In genomic region chr3:128814514-128815317, GRCh38 we compare ENCODE assay signal across 19 cellular contexts.
DNase-seq lines count a peak whose midpoint lies in the region; ATAC-seq and TF ChIP-seq lines count a peak whose summit lies in the region.
"Had no signal": no experiment of that assay in that cellular context is flagged by ENCODE, and none has a peak within 500 bp of the region (broad histone marks: within the 10 kb centered on the region; RNA-seq: fewer than 3 reads in every experiment).

No MANE protein-coding gene starts in this region.

- peaks cover 12 to 43% (median 23%) of the 10 kb centered on the region in 3 donors for H3K36me3 ChIP-seq in skeletal muscle tissue (ENCODE audit: control insufficient read depth in 3 of 3, insufficient read depth in 3 of 3, low read length in 3 of 3)
- H3K36me3 ChIP-seq: ovary had no signal

- peak in 1 of 2 experiments; percentile 68 for DNase-seq in HL-60 (ENCODE audit: low read depth in 1 of 2, low spot score in 1 of 2)
- DNase-seq in NOMO-1 treated with dmso at 0.1 percent for 144 hours (lab: John Stamatoyannopoulos, UW; ENCODE audit: unreplicated experiment) = peak; percentile 47
- no peak for DNase-seq in Right ventricle myocardium superior
- DNase-seq in D341Med (ENCODE audit: low spot score) = no peak
- DNase-seq in hippocampal formation (lab: John Stamatoyannopoulos, UW) = no peak
- no peak for DNase-seq in stimulated activated CD4-positive, alpha-beta T cell treated with anti-CD3 and anti-CD28 coated beads, Interleukin-4, amount 100 ng/mL, for 1 hour
- DNase-seq: activated CD4-positive, alpha-beta T cell treated with anti-CD3 and anti-CD28 coated beads, Interleukin-2, amount 50 U/mL, for 48 hours; body of pancreas; mucosa of descending colon; NCI-H1436; NCI-H446; ovary; small intestine; stimulated activated naive CD8-positive, alpha-beta T cell treated with anti-CD3 and anti-CD28 coated beads, Interleukin-15, Interleukin-2, amounts not matched to agents 100 U/mL and 50 U/mL, for 24 hours had no signal

- no peaks in the 10 kb centered on the region for H3K9me3 ChIP-seq in skeletal muscle tissue (ENCODE audit: control insufficient read depth in 3 of 3, low read length in 3 of 3)
- H3K9me3 ChIP-seq: body of pancreas, esophagus muscularis mucosa, mucosa of descending colon, ovary had no signal

- intact Hi-C loops in Right ventricle myocardium superior (cut with DNase I) = no loop called here

- TF ChIP-seq CTCF in HL-60 (IDR thresholded peaks at IDR 0.05; ENCODE audit: insufficient read depth, low read length) = no peak

- no peaks in the 10 kb centered on the region for H3K27me3 ChIP-seq in HL-60 (ENCODE audit: insufficient read depth, poor library complexity, severe bottlenecking)
- H3K27me3 ChIP-seq in skeletal muscle tissue (ENCODE audit: control insufficient read depth in 3 of 3, insufficient read depth in 3 of 3, low read length in 3 of 3) = no peaks in the 10 kb centered on the region
- H3K27me3 ChIP-seq: body of pancreas, esophagus muscularis mucosa, ovary had no signal

- peak overlapping the region in 2 of 3 donors; percentile 4 to 48 for H3K9ac ChIP-seq in skeletal muscle tissue (ENCODE audit: low read depth in 1 of 3, low read length in 3 of 3)
- H3K9ac ChIP-seq: KMS-11 had no signal

- peaks cover 31 to 79% (median 45%) of the 10 kb centered on the region in 3 donors for H3K4me1 ChIP-seq in skeletal muscle tissue (ENCODE audit: control insufficient read depth in 3 of 3, insufficient read depth in 3 of 3, low read length in 3 of 3)
- H3K4me1 ChIP-seq: body of pancreas had no signal

- peak; percentile 89 for ATAC-seq in Right ventricle myocardium superior (ENCODE audit: poor library complexity)
- ATAC-seq in GM18907 (IDR thresholded peaks at IDR 0.05; ENCODE audit: unreplicated experiment) = no peak
- ATAC-seq: body of pancreas; mucosa of descending colon; SK-N-SH treated with all-trans-retinoic acid at 6 μM for 48 hours; stimulated activated naive CD8-positive, alpha-beta T cell treated with anti-CD3 and anti-CD28 coated beads, Interleukin-15, Interleukin-2, amounts not matched to agents 100 U/mL and 50 U/mL, for 24 hours had no signal

- H3K27ac ChIP-seq in HL-60 (replicated peaks) = peak overlapping the region; percentile 42
- peak overlapping the region; percentile 85 for H3K27ac ChIP-seq in skeletal muscle tissue (ENCODE audit: low read depth, low read length)
- H3K27ac ChIP-seq: body of pancreas, KMS-11, ovary had no signal

- H3K4me3 ChIP-seq in HL-60 (replicated peaks; ENCODE audit: insufficient read depth, low read length) (no peak overlapping the region), skeletal muscle tissue (ENCODE audit: low read length in 3 of 3) (peak overlapping the region in 2 of 3 donors; percentile 1 to 38)
- H3K4me3 ChIP-seq: body of pancreas, esophagus muscularis mucosa, mucosa of descending colon, ovary had no signal
